In genomic region chr14:75800792-75801191, GRCh38 we compare ENCODE assay signal across 1 cellular context.
A peak's percentile ranks its signal among the peaks of the same experiment; 100 is the strongest.
TF ChIP-seq lines count a peak whose summit lies in the region.

No MANE protein-coding gene starts in this region.

TF ChIP-seq in WTC11, 78 proteins besides CTCF, POLR2A, EP300 and RAD21:
- TF ChIP-seq, protein P1, sequence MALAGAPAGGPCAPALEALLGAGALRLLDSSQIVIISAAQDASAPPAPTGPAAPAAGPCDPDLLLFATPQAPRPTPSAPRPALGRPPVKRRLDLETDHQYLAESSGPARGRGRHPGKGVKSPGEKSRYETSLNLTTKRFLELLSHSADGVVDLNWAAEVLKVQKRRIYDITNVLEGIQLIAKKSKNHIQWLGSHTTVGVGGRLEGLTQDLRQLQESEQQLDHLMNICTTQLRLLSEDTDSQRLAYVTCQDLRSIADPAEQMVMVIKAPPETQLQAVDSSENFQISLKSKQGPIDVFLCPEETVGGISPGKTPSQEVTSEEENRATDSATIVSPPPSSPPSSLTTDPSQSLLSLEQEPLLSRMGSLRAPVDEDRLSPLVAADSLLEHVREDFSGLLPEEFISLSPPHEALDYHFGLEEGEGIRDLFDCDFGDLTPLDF (CRISPR knock-in tag; IDR thresholded peaks at IDR 0.05), result no peak
- TF ChIP-seq, protein P2, sequence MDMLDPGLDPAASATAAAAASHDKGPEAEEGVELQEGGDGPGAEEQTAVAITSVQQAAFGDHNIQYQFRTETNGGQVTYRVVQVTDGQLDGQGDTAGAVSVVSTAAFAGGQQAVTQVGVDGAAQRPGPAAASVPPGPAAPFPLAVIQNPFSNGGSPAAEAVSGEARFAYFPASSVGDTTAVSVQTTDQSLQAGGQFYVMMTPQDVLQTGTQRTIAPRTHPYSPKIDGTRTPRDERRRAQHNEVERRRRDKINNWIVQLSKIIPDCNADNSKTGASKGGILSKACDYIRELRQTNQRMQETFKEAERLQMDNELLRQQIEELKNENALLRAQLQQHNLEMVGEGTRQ (CRISPR knock-in tag; IDR thresholded peaks at IDR 0.05), result peak; percentile 21; the same call in 1 of the 2 replicates
